18 cellular contexts compared by ENCODE assay signal in genomic region chr7:150863946-150864345, GRCh38. TPM values are rescaled to one million over a fixed set of nuclear protein-coding genes. Genes with fewer than 3 reads are reported as not detected.
A peak's percentile ranks its signal among the peaks of the same experiment; 100 is the strongest.
DNase-seq lines count a peak whose midpoint lies in the region; TF ChIP-seq lines count a peak whose summit lies in the region.
"Had no signal": no experiment of that assay in that cellular context is flagged by ENCODE, and none has a peak within 500 bp of the region (broad histone marks: within the 10 kb centered on the region; RNA-seq: fewer than 3 reads in every experiment).

No MANE protein-coding gene starts in this region.

- no peaks in the 10 kb centered on the region for H3K79me1 ChIP-seq in H9 (ENCODE audit: insufficient read depth, low read depth, low read length, poor library complexity, severe bottlenecking)

- H3K27me3 Mint-ChIP-seq in activated T-helper 2 cell treated with anti-CD3 and anti-CD28 coated beads, Interferon-gamma antibody, Interleukin-2, Interleukin-4, amounts not matched to agents 10 μg/mL and 5 μg/mL and 100 μg/mL, durations not matched to agents 14 hours and 24 hours and 36 hours (ENCODE audit: low read depth), result peaks cover 15% of the 10 kb centered on the region
- H3K27me3 Mint-ChIP-seq in neural crest cell (ENCODE audit: low read depth) (no peaks in the 10 kb centered on the region), H9 (ENCODE audit: low read depth) (peaks cover 24% of the 10 kb centered on the region)

- H3K9me3 Mint-ChIP-seq in activated T-helper 2 cell treated with anti-CD3 and anti-CD28 coated beads, Interferon-gamma antibody, Interleukin-2, Interleukin-4, amounts not matched to agents 10 μg/mL and 5 μg/mL and 100 μg/mL, durations not matched to agents 14 hours and 24 hours and 36 hours, result no peaks in the 10 kb centered on the region
- H3K9me3 Mint-ChIP-seq in neural crest cell, result no peaks in the 10 kb centered on the region
- H3K9me3 Mint-ChIP-seq in H9, result peaks cover 2 to 6% of the 10 kb centered on the region in 2 experiments; a peak in 3 of 5 replicates
- H3K9me3 Mint-ChIP-seq: CD4-positive, CD25-positive, alpha-beta regulatory T cell had no signal

- H4K91ac ChIP-seq in H9 (ENCODE audit: insufficient read length, low read depth, low read length), result no peak overlapping the region

- H3K56ac ChIP-seq in H9 (ENCODE audit: insufficient read length, low read depth, low read length), result no peak overlapping the region

- H2BK5ac ChIP-seq in H9 (ENCODE audit: insufficient read length, low read length), result no peak overlapping the region

- intact Hi-C loops in activated T-helper 2 cell treated with anti-CD3 and anti-CD28 coated beads, Interferon-gamma antibody, Interleukin-2, Interleukin-4, amounts not matched to agents 10 μg/mL and 5 μg/mL and 100 μg/mL, durations not matched to agents 14 hours and 24 hours and 36 hours (cut with micrococcal nuclease), result no loop called here

- no peak overlapping the region for H3K4ac ChIP-seq in H9 (ENCODE audit: low read depth, low read length)

- H4K20me1 ChIP-seq in H9 (ENCODE audit: control insufficient read depth, insufficient read depth, insufficient read length), result no peaks in the 10 kb centered on the region

- no peak overlapping the region for H2BK15ac ChIP-seq in H9 (ENCODE audit: low read depth, low read length)

- no peak overlapping the region for H3T11ph ChIP-seq in H9 (ENCODE audit: low read length)

- DNase-seq in GM03348 (ENCODE audit: low spot score), result peak; percentile 0
- peak; percentile 3 for DNase-seq in activated T-helper 2 cell treated with anti-CD3 and anti-CD28 coated beads, Interferon-gamma antibody, Interleukin-2, Interleukin-4, amounts not matched to agents 10 μg/mL and 5 μg/mL and 100 μg/mL, durations not matched to agents 14 hours and 24 hours and 36 hours (ENCODE audit: low spot score)
- DNase-seq in neural crest cell (ENCODE audit: low read depth, low spot score), result no peak
- DNase-seq in ureter (ENCODE audit: low spot score), result peak; percentile 5
- DNase-seq in H9, result no peak
- no peak for DNase-seq in KG1 (lab: John Stamatoyannopoulos, UW)
- DNase-seq: ACHN; BE2C; C1 segment of cervical spinal cord; CD4-positive, CD25-positive, alpha-beta regulatory T cell; CD8-positive, alpha-beta memory T cell; COR-L47; DMS 273 treated with DMSO at 0.1 percent for 48 hours; DMS53; DND-41; EL had no signal

- no peaks in the 10 kb centered on the region for H3K9me3 ChIP-seq in H9 (ENCODE audit: control insufficient read depth, low read depth, low read length)
- H3K9me3 ChIP-seq: BE2C, HAP-1 had no signal

- no peak overlapping the region for H3K23ac ChIP-seq in H9 (ENCODE audit: insufficient read length, low read depth, low read length)

- H2BK20ac ChIP-seq in H9 (ENCODE audit: low read depth, low read length, poor library complexity, severe bottlenecking), result no peak overlapping the region

- no peak overlapping the region for H3K27ac Mint-ChIP-seq in activated T-helper 2 cell treated with anti-CD3 and anti-CD28 coated beads, Interferon-gamma antibody, Interleukin-2, Interleukin-4, amounts not matched to agents 10 μg/mL and 5 μg/mL and 100 μg/mL, durations not matched to agents 14 hours and 24 hours and 36 hours
- peak overlapping the region; percentile 78 for H3K27ac Mint-ChIP-seq in neural crest cell (ENCODE audit: unreplicated experiment)
- no peak overlapping the region for H3K27ac Mint-ChIP-seq in H9
- H3K27ac Mint-ChIP-seq: CD4-positive, CD25-positive, alpha-beta regulatory T cell had no signal

- no peak overlapping the region for H2BK12ac ChIP-seq in H9 (ENCODE audit: insufficient read length, low read depth, low read length)

- H2BK120ac ChIP-seq in H9 (ENCODE audit: low read depth, low read length, poor library complexity, severe bottlenecking), result no peak overlapping the region

- H3K27ac ChIP-seq in H9 (ENCODE audit: insufficient read length, low read depth, low read length), result no peak overlapping the region

- no peaks in the 10 kb centered on the region for H3K4me1 ChIP-seq in H9 (ENCODE audit: insufficient read depth, low read length)
- H3K4me1 ChIP-seq: BE2C, HAP-1 had no signal

- no peak overlapping the region for H2AFZ ChIP-seq in H9 (ENCODE audit: low read length)

- H3K4me2 ChIP-seq in H9 (ENCODE audit: insufficient read depth, insufficient read length, low read length), result no peak overlapping the region

- no peak overlapping the region for H2AK5ac ChIP-seq in H9 (ENCODE audit: insufficient read length, low read length)

- H3K23me2 ChIP-seq in H9 (ENCODE audit: insufficient read length, low read depth, low read length, poor library complexity, severe bottlenecking), result no peaks in the 10 kb centered on the region

- no peak overlapping the region for H4K5ac ChIP-seq in H9 (ENCODE audit: insufficient read length, low read depth, low read length)

- H3K18ac ChIP-seq in H9 (ENCODE audit: insufficient read length, low read depth, low read length), result no peak overlapping the region

- H3K14ac ChIP-seq in H9 (ENCODE audit: insufficient read depth, low read length), result no peak overlapping the region

- H3K4me3 Mint-ChIP-seq in activated T-helper 2 cell treated with anti-CD3 and anti-CD28 coated beads, Interferon-gamma antibody, Interleukin-2, Interleukin-4, amounts not matched to agents 10 μg/mL and 5 μg/mL and 100 μg/mL, durations not matched to agents 14 hours and 24 hours and 36 hours (ENCODE audit: low read depth), result no peak overlapping the region
- H3K4me3 Mint-ChIP-seq in neural crest cell (no peak overlapping the region), H9 (no peak overlapping the region)
- H3K4me3 Mint-ChIP-seq: CD4-positive, CD25-positive, alpha-beta regulatory T cell; CD8-positive, alpha-beta memory T cell had no signal

- TF ChIP-seq CTCF in neural crest cell (conservative IDR thresholded peaks at IDR 0.05) (no peak), H9 (conservative IDR thresholded peaks at IDR 0.05) (no peak)

- H3K36me3 Mint-ChIP-seq in activated T-helper 2 cell treated with anti-CD3 and anti-CD28 coated beads, Interferon-gamma antibody, Interleukin-2, Interleukin-4, amounts not matched to agents 10 μg/mL and 5 μg/mL and 100 μg/mL, durations not matched to agents 14 hours and 24 hours and 36 hours (ENCODE audit: low read depth), result no peaks in the 10 kb centered on the region
- H3K36me3 Mint-ChIP-seq in neural crest cell (ENCODE audit: low read depth) (no peaks in the 10 kb centered on the region), H9 (ENCODE audit: insufficient read depth in 1 of 3, low read depth in 3 of 3) (peaks cover 0 to 6% (median 0%) of the 10 kb centered on the region in 3 experiments; a peak in 3 of 7 replicates)
- H3K36me3 Mint-ChIP-seq: CD4-positive, CD25-positive, alpha-beta regulatory T cell had no signal

- H3K27me3 ChIP-seq in H9 (ENCODE audit: insufficient read depth, low read length), result no peaks in the 10 kb centered on the region
- H3K27me3 ChIP-seq: BE2C had no signal

- H3K9ac ChIP-seq in H9 (ENCODE audit: extremely low read depth, insufficient read length, low read length), result no peak overlapping the region

- no peaks in the 10 kb centered on the region for H3K4me1 Mint-ChIP-seq in activated T-helper 2 cell treated with anti-CD3 and anti-CD28 coated beads, Interferon-gamma antibody, Interleukin-2, Interleukin-4, amounts not matched to agents 10 μg/mL and 5 μg/mL and 100 μg/mL, durations not matched to agents 14 hours and 24 hours and 36 hours (ENCODE audit: low read depth)
- H3K4me1 Mint-ChIP-seq in neural crest cell (no peaks in the 10 kb centered on the region), H9 (peaks cover 6 to 19% of the 10 kb centered on the region in 2 experiments; a peak in 3 of 4 replicates)
- H3K4me1 Mint-ChIP-seq: CD4-positive, CD25-positive, alpha-beta regulatory T cell had no signal

- no peak overlapping the region for H4K8ac ChIP-seq in H9 (replicated peaks; ENCODE audit: insufficient read length, low read depth, low read length)

- H3K79me2 ChIP-seq in H9 (ENCODE audit: insufficient read depth, low read length), result no peaks in the 10 kb centered on the region

- WGBS in H9 (ENCODE audit: extremely low coverage, insufficient read length, low lambda C conversion rate), result no CpG with 5 or more reads among the region's 6 CpGs

RNA-seq across cellular contexts. Expression of gene AOC1, which starts 11.6 kb away (rescaled TPM):
- total RNA-seq in activated T-helper 2 cell treated with anti-CD3 and anti-CD28 coated beads, Interferon-gamma antibody, Interleukin-2, Interleukin-4, amounts not matched to agents 10 μg/mL and 5 μg/mL and 100 μg/mL, durations not matched to agents 14 hours and 24 hours and 36 hours, result 0.16 TPM in 1 of 2 replicates, not detected in the other
- total RNA-seq in neural crest cell (not detected in 2 replicates), ureter (1.5 TPM), H9 (2021) (0.11 and 0.28 TPM in 2 replicates)
- total RNA-seq: CD4-positive, CD25-positive, alpha-beta regulatory T cell; CD8-positive, alpha-beta memory T cell; HepG2 had no signal

Comparison
In these comparisons a context has a peak if more than half of its experiments do, and no peak if none do; other contexts are left out.
1. DNase-seq: peak in GM03348 (single experiment), activated T-helper 2 cell treated with anti-CD3 and anti-CD28 coated beads, Interferon-gamma antibody, Interleukin-2, Interleukin-4, amounts not matched to agents 10 μg/mL and 5 μg/mL and 100 μg/mL, durations not matched to agents 14 hours and 24 hours and 36 hours (single experiment) and ureter (single experiment); none in neural crest cell (single experiment), H9 (single experiment) and KG1 (single experiment).